In the genomic region with DNA sequence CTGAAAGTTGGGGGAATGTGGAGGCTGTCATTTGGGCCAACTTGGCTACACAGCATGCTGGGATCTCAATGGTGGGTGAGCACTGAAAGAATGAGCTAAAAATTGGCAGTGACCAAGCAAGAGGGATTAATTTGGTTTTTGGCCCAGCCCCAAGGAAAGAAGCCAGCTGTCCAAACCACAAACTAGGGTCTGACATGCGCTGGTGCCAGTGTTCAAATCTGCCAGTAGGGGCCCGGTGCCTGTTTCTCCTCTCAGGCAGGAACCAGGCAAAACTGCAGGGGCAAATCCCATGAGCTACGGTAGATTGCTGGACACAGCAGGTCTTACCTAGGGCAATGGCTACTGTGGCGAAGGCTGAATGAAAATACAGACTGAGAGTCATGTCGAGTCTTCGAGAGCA, we compare ENCODE assay signal across 29 cellular contexts.
DNase-seq lines count a peak whose midpoint lies in the region; ATAC-seq, FAIRE-seq and TF ChIP-seq lines count a peak whose summit lies in the region.
"Had no signal": no experiment of that assay in that cellular context is flagged by ENCODE, and none has a peak within 500 bp of the region (broad histone marks: within the 10 kb centered on the region; RNA-seq: fewer than 3 reads in every experiment).

No MANE protein-coding gene starts in this region.

- H3K27ac ChIP-seq in HepG2 (ENCODE audit: extremely low read length, insufficient read depth, low read length) (no peak overlapping the region), right lobe of liver (no peak overlapping the region)
- H3K27ac ChIP-seq: BLaER1 treated with 17β-estradiol and CSF1 and Interleukin-3, amounts not matched to agents 10 nM and 100 nM; foreskin keratinocyte; testis had no signal

- intact Hi-C loops in HepG2 (cut with micrococcal nuclease; ENCODE audit: unreplicated experiment) (no loop called here), right lobe of liver (cut with DNase I) (no loop called here)

- peaks cover 1 to 6% of the 10 kb centered on the region in 2 experiments; a peak in 2 of 5 replicates for H3K27me3 ChIP-seq in HepG2 (ENCODE audit: control insufficient read depth in 1 of 2, insufficient read depth in 2 of 2, low read length in 2 of 2)
- H3K27me3 ChIP-seq in right lobe of liver, result no peaks in the 10 kb centered on the region
- H3K27me3 ChIP-seq: BLaER1 treated with 17β-estradiol and CSF1 and Interleukin-3, amounts not matched to agents 10 nM and 100 nM; testis had no signal

- TF ChIP-seq POLR2A in HepG2 (IDR thresholded peaks at IDR 0.05; ENCODE audit: insufficient read depth in 1 of 2, low read depth in 2 of 2, low read length in 2 of 2) (no peak), right lobe of liver (IDR thresholded peaks at IDR 0.05) (no peak)

- H3K9me3 ChIP-seq in HepG2 (ENCODE audit: low read length) (no peaks in the 10 kb centered on the region), right lobe of liver (no peaks in the 10 kb centered on the region)
- H3K9me3 ChIP-seq: testis had no signal

- no peak for TF ChIP-seq EP300 in HepG2 (IDR thresholded peaks at IDR 0.05; ENCODE audit: low read depth in 2 of 2, low read length in 2 of 2)
- TF ChIP-seq EP300 in HepG2 (CRISPR knock-in tag; IDR thresholded peaks at IDR 0.05; ENCODE audit: borderline replicate concordance), result no peak

- no peak for DNase-seq in HepG2 (ENCODE audit: low spot score)
- DNase-seq in right lobe of liver, result no peak
- peak; percentile 58 for DNase-seq in NCI-H2171 treated with DMSO at 0.1 percent for 48 hours (lab: John Stamatoyannopoulos, UW)
- peak; percentile 61 for DNase-seq in astrocyte of the hippocampus (ENCODE audit: low read depth, low spot score)
- peak; percentile 8 for DNase-seq in urothelium cell line (ENCODE audit: low spot score)
- DNase-seq in activated CD4-positive, alpha-beta T cell treated with anti-CD3 and anti-CD28 coated beads for 1 hour, result no peak
- no peak for DNase-seq in NK-92 treated with Interleukin-12 subunit alpha and Interleukin-12 subunit beta, amount 100 ng/mL, for 24 hours (lab: John Stamatoyannopoulos, UW)
- DNase-seq: ACHN; activated naive CD4-positive, alpha-beta T cell treated with anti-CD3 and anti-CD28 coated beads for 36 hours; activated T-cell treated with anti-CD3 and anti-CD28 coated beads, Interleukin-2, amount 50 U/mL, for 4 hours; aorta; Calu3; foreskin keratinocyte; GF-D8; KG1; kidney; naive thymus-derived CD8-positive, alpha-beta T cell; NCI-H1092; NCI-H2081 treated with DMSO at 0.1 percent for 48 hours; NCI-H748 treated with DMSO at 0.1 percent for 48 hours; testis had no signal

- no peak overlapping the region for H2AFZ ChIP-seq in HepG2 (ENCODE audit: low read length)

- H4K20me1 ChIP-seq in HepG2 (ENCODE audit: insufficient read depth, low read length), result no peaks in the 10 kb centered on the region
- H4K20me1 ChIP-seq: BLaER1 treated with 17β-estradiol and CSF1 and Interleukin-3, amounts not matched to agents 10 nM and 100 nM had no signal

- CTCF ChIA-PET in HepG2 (lab: Yijun Ruan, JAX; ENCODE audit: low intra/inter-chr PET ratio, low total read pairs), result no interaction called here

- in situ Hi-C loops in HepG2 (cut with HindIII; ENCODE audit: extremely low pct_ligation_motif_present, low pct_unique_long_range_greater_than_20kb), result no loop called here

- H3K4me1 ChIP-seq in HepG2 (ENCODE audit: insufficient read depth, low read length) (no peaks in the 10 kb centered on the region), right lobe of liver (no peaks in the 10 kb centered on the region)
- H3K4me1 ChIP-seq: foreskin keratinocyte, testis had no signal

- POLR2A ChIA-PET in HepG2 (lab: Yijun Ruan, JAX), result no interaction called here

- H3K4me3 ChIP-seq in HepG2 (replicated peaks in 1 of 3; ENCODE audit: insufficient read depth in 1 of 3, low read depth in 2 of 3, low read length in 3 of 3) (no peak overlapping the region), right lobe of liver (no peak overlapping the region)
- H3K4me3 ChIP-seq: BLaER1 treated with 17β-estradiol and CSF1 and Interleukin-3, amounts not matched to agents 10 nM and 100 nM; GM12878; testis had no signal

- no peak for TF ChIP-seq RAD21 in HepG2 (CRISPR knock-in tag; IDR thresholded peaks at IDR 0.05)

- no peaks in the 10 kb centered on the region for H3K79me2 ChIP-seq in HepG2 (ENCODE audit: insufficient read depth, low read length)

- BruUV-seq in HepG2 (replicated peaks; lab: Mats Ljungman, UMichigan), result no TSS peak

- H3K4me2 ChIP-seq in HepG2 (ENCODE audit: low read depth, low read length), result no peak overlapping the region
- H3K4me2 ChIP-seq: BLaER1 treated with 17β-estradiol and CSF1 and Interleukin-3, amounts not matched to agents 10 nM and 100 nM had no signal

- no peak for FAIRE-seq in HepG2 (lab: Jason Lieb, UNC)
- FAIRE-seq in urothelium cell line (lab: Jason Lieb, UNC), result no peak
- FAIRE-seq: GM12878, GM19239, kidney, RCC 7860 had no signal

- 41% methylated on average over 6 of the region's 6 CpGs for WGBS in HepG2 (ENCODE audit: low lambda C conversion rate)
- WGBS in right lobe of liver (ENCODE audit: insufficient coverage, low coverage, low lambda C conversion rate, missing lambda C conversion rate), result 93% methylated on average over 6 of the region's 6 CpGs

- TF ChIP-seq CTCF in HepG2 (CRISPR knock-in tag; IDR thresholded peaks at IDR 0.05) (no peak), right lobe of liver (IDR thresholded peaks at IDR 0.05) (no peak)

- ATAC-seq in HepG2 (peak; percentile 53; the same call in 2 of the 3 replicates), right lobe of liver (no peak), HG02623 (IDR thresholded peaks at IDR 0.05; ENCODE audit: unreplicated experiment) (no peak)
- ATAC-seq: activated CD4-positive, CD25-positive, alpha-beta regulatory T cell treated with anti-CD3 and anti-CD28 coated beads, Interleukin-2, amount 50 U/mL, for 24 hours; activated T-cell treated with anti-CD3 and anti-CD28 coated beads, Interleukin-2, amount 50 U/mL, for 4 hours; foreskin keratinocyte; naive thymus-derived CD8-positive, alpha-beta T cell; sciatic nerve; stimulated activated effector memory CD8-positive, alpha-beta T cell treated with anti-CD3 and anti-CD28 coated beads, Interleukin-12 subunit alpha, Interleukin-12 subunit beta, amount 100 ng/mL, for 72 hours had no signal

- no peak overlapping the region for H3K9ac ChIP-seq in HepG2 (ENCODE audit: insufficient read depth, low read depth, low read length)
- H3K9ac ChIP-seq: BLaER1 treated with 17β-estradiol and CSF1 and Interleukin-3, amounts not matched to agents 10 nM and 100 nM had no signal

- H3K36me3 ChIP-seq in HepG2 (replicated peaks in 1 of 2; ENCODE audit: control insufficient read depth in 1 of 2, insufficient read depth in 2 of 2, low read length in 2 of 2), result no peaks in the 10 kb centered on the region; a peak in 1 of 5 replicates
- no peaks in the 10 kb centered on the region for H3K36me3 ChIP-seq in right lobe of liver
- H3K36me3 ChIP-seq: BLaER1 treated with 17β-estradiol and CSF1 and Interleukin-3, amounts not matched to agents 10 nM and 100 nM had no signal

TF ChIP-seq in HepG2, 621 proteins besides CTCF, POLR2A, EP300 and RAD21:
- TF ChIP-seq ZNF230 (CRISPR knock-in tag; IDR thresholded peaks at IDR 0.05) (no peak), ZFY (CRISPR knock-in tag; IDR thresholded peaks at IDR 0.05) (no peak), TAF15 (IDR thresholded peaks at IDR 0.05; ENCODE audit: low read depth, low read length, poor library complexity, severe bottlenecking) (no peak), ZNF513 (CRISPR knock-in tag; conservative IDR thresholded peaks at IDR 0.05) (no peak)
TF ChIP-seq in HepG2: peak in this region for 0.

Comparison
In these comparisons a context has a peak if more than half of its experiments do, and no peak if none do; other contexts are left out.
1. DNase-seq: peak in NCI-H2171 treated with DMSO at 0.1 percent for 48 hours (single experiment), astrocyte of the hippocampus (single experiment) and urothelium cell line (single experiment); none in HepG2 (single experiment), right lobe of liver (0 of 3), activated CD4-positive, alpha-beta T cell treated with anti-CD3 and anti-CD28 coated beads for 1 hour (single experiment) and NK-92 treated with Interleukin-12 subunit alpha and Interleukin-12 subunit beta, amount 100 ng/mL, for 24 hours (single experiment).